ENCODE assay signal across 19 cellular contexts in the genomic region with DNA sequence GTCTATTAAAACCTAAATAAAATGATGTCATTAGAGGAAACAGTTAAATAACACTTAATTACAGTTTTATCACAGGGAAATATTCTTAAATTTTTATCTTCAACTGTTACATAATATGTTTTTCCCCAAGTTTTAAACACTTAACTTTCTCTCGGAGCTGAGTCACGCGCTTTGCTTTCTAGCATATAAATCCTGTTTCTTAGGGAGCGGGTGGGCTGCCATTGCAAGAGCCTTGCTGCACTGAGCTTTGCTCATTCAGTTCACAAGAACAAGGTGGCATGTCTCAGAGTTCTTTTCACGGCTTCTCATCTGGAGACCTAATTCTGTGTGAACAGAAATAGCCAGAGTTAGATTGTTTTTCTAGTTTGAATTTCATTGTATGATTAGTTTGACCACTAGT.
"Had no signal": no experiment of that assay in that cellular context is flagged by ENCODE, and none has a peak within 500 bp of the region (broad histone marks: within the 10 kb centered on the region; RNA-seq: fewer than 3 reads in every experiment).

No MANE protein-coding gene starts in this region.

- H3K27ac ChIP-seq: gastrocnemius medialis, psoas muscle, right atrium auricular region, suprapubic skin, tibial artery had no signal

- ATAC-seq: esophagus mucosa; gastrocnemius medialis; left cardiac atrium; left ventricle myocardium superior; natural killer cell treated with Interleukin-12 subunit alpha and Interleukin-12 subunit beta and Interleukin-15 and Interleukin-18, amount 100 ng/mL, for 72 hours; psoas muscle; stimulated activated naive CD8-positive, alpha-beta T cell treated with anti-CD3 and anti-CD28 coated beads, Interleukin-15, Interleukin-2, amounts not matched to agents 100 U/mL and 50 U/mL, for 24 hours had no signal

- H3K36me3 ChIP-seq: gastrocnemius medialis, right atrium auricular region had no signal

- H3K36me3 Mint-ChIP-seq: natural killer cell treated with Interleukin-12 subunit alpha and Interleukin-12 subunit beta and Interleukin-15 and Interleukin-18, amount 100 ng/mL, for 72 hours had no signal

- H3K27me3 ChIP-seq: gastrocnemius medialis, right atrium auricular region, suprapubic skin, tibial artery had no signal

- H3K4me3 Mint-ChIP-seq: natural killer cell treated with Interleukin-12 subunit alpha and Interleukin-12 subunit beta and Interleukin-15 and Interleukin-18, amount 100 ng/mL, for 72 hours had no signal

- H3K27ac Mint-ChIP-seq: natural killer cell treated with Interleukin-12 subunit alpha and Interleukin-12 subunit beta and Interleukin-15 and Interleukin-18, amount 100 ng/mL, for 72 hours had no signal

- H3K9me3 ChIP-seq: gastrocnemius medialis, psoas muscle, right atrium auricular region, suprapubic skin, tibial artery had no signal

- H3K4me1 ChIP-seq: gastrocnemius medialis, right atrium auricular region had no signal

- H3K27me3 Mint-ChIP-seq: natural killer cell treated with Interleukin-12 subunit alpha and Interleukin-12 subunit beta and Interleukin-15 and Interleukin-18, amount 100 ng/mL, for 72 hours had no signal

- DNase-seq: central memory CD4-positive, alpha-beta T cell; cortex of kidney; effector memory CD4-positive, alpha-beta T cell; gastrocnemius medialis; kidney; left cardiac atrium; left ventricle myocardium superior; mesenchymal stem cell; midbrain; psoas muscle; small intestine; stimulated activated CD4-positive, alpha-beta T cell treated with anti-CD3 and anti-CD28 coated beads, Interleukin-12 subunit alpha, Interleukin-12 subunit beta, amount 100 ng/mL, for 4 hours; stimulated activated naive CD8-positive, alpha-beta T cell treated with anti-CD3 and anti-CD28 coated beads, Interleukin-15, Interleukin-2, amounts not matched to agents 100 U/mL and 50 U/mL, for 24 hours; tibial artery had no signal

- H3K9me3 Mint-ChIP-seq: natural killer cell treated with Interleukin-12 subunit alpha and Interleukin-12 subunit beta and Interleukin-15 and Interleukin-18, amount 100 ng/mL, for 72 hours had no signal

- H3K4me3 ChIP-seq: gastrocnemius medialis, lung, psoas muscle, right atrium auricular region, suprapubic skin, tibial artery had no signal
